Comparison of ENCODE assay signal across 8 cellular contexts in the genomic region with DNA sequence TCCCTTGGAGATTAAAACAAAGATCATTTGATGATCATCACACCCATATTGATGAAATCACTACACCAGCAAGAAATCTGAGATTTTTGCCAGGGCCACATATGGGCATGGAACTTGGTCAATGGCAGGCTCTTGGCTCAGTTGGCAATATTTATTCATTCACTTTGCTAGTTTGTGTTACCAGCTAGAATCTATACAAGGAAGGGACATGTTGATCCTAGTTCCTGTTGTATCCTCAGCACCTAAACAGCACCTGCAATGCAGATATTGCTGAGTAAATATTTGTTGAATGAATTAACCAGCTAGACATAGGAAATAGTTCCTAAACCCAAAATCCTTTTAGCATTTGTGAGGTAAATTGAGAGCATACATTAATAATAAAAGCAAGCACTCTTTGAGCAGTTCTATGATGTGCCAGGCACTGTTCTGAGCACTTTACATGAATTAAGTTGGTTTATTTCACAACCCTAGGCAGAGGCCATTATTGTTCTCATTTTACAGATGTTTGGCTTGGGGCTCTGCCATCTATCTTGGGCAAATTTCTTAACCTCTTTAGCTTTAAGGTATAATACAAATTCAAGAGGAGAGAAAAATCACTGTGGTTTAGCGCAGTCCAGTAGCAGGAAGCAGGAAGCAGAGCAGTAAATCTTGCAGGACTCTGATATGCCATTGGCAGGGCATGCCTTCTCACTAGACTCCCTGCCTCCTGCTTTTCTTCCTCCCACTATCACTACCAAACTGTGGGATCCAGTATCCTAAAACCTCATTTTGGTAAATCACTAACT. TPM values are rescaled to one million over a fixed set of nuclear protein-coding genes. Genes with fewer than 3 reads are reported as not detected.
DNase-seq lines count a peak whose midpoint lies in the region; ATAC-seq lines count a peak whose summit lies in the region.

No MANE protein-coding gene starts in this region.

- H3K4me1 ChIP-seq in right cardiac atrium (ENCODE audit: control insufficient read depth, insufficient read depth, low read length) = peaks cover 2% of the 10 kb centered on the region

- WGBS in right cardiac atrium = 72% methylated on average over 1 of the region's 1 CpG

- H3K4me3 ChIP-seq in right cardiac atrium (ENCODE audit: low read length) = peak overlapping the region; percentile 85

- no peaks in the 10 kb centered on the region for H3K27me3 Mint-ChIP-seq in activated T-helper 2 cell treated with anti-CD3 and anti-CD28 coated beads, Interferon-gamma antibody, Interleukin-2, Interleukin-4, amounts not matched to agents 10 μg/mL and 5 μg/mL and 100 μg/mL, durations not matched to agents 14 hours and 24 hours and 36 hours (ENCODE audit: low read depth)

- peaks cover 21% of the 10 kb centered on the region for H3K36me3 Mint-ChIP-seq in activated T-helper 2 cell treated with anti-CD3 and anti-CD28 coated beads, Interferon-gamma antibody, Interleukin-2, Interleukin-4, amounts not matched to agents 10 μg/mL and 5 μg/mL and 100 μg/mL, durations not matched to agents 14 hours and 24 hours and 36 hours (ENCODE audit: low read depth)

- H3K4me1 Mint-ChIP-seq in activated T-helper 2 cell treated with anti-CD3 and anti-CD28 coated beads, Interferon-gamma antibody, Interleukin-2, Interleukin-4, amounts not matched to agents 10 μg/mL and 5 μg/mL and 100 μg/mL, durations not matched to agents 14 hours and 24 hours and 36 hours (ENCODE audit: low read depth) = peaks cover 31% of the 10 kb centered on the region

- H3K9me3 ChIP-seq in right cardiac atrium (ENCODE audit: control insufficient read depth, low read length) = no peaks in the 10 kb centered on the region

- intact Hi-C loops in right cardiac atrium (cut with DNase I) = no loop called here
- intact Hi-C loops in Right ventricle myocardium inferior (cut with DNase I) = no loop called here
- intact Hi-C loops in activated T-helper 2 cell treated with anti-CD3 and anti-CD28 coated beads, Interferon-gamma antibody, Interleukin-2, Interleukin-4, amounts not matched to agents 10 μg/mL and 5 μg/mL and 100 μg/mL, durations not matched to agents 14 hours and 24 hours and 36 hours (cut with micrococcal nuclease) = no loop called here

- no peaks in the 10 kb centered on the region for H3K9me3 Mint-ChIP-seq in activated T-helper 2 cell treated with anti-CD3 and anti-CD28 coated beads, Interferon-gamma antibody, Interleukin-2, Interleukin-4, amounts not matched to agents 10 μg/mL and 5 μg/mL and 100 μg/mL, durations not matched to agents 14 hours and 24 hours and 36 hours

- H3K27ac Mint-ChIP-seq in activated T-helper 2 cell treated with anti-CD3 and anti-CD28 coated beads, Interferon-gamma antibody, Interleukin-2, Interleukin-4, amounts not matched to agents 10 μg/mL and 5 μg/mL and 100 μg/mL, durations not matched to agents 14 hours and 24 hours and 36 hours = no peak overlapping the region

- no peak for DNase-seq in right cardiac atrium
- no peak for DNase-seq in Right ventricle myocardium inferior (ENCODE audit: missing footprints)
- DNase-seq in activated T-helper 2 cell treated with anti-CD3 and anti-CD28 coated beads, Interferon-gamma antibody, Interleukin-2, Interleukin-4, amounts not matched to agents 10 μg/mL and 5 μg/mL and 100 μg/mL, durations not matched to agents 14 hours and 24 hours and 36 hours (ENCODE audit: low spot score) = no peak
- peak; percentile 35 for DNase-seq in kidney tubule cell (ENCODE audit: low spot score)
- no peak for DNase-seq in caudate nucleus (lab: John Stamatoyannopoulos, UW)
- DNase-seq in OCI-M1 (lab: John Stamatoyannopoulos, UW) = no peak

- no peaks in the 10 kb centered on the region for H3K27me3 ChIP-seq in right cardiac atrium (ENCODE audit: control insufficient read depth, insufficient read depth)

- H3K4me3 Mint-ChIP-seq in activated T-helper 2 cell treated with anti-CD3 and anti-CD28 coated beads, Interferon-gamma antibody, Interleukin-2, Interleukin-4, amounts not matched to agents 10 μg/mL and 5 μg/mL and 100 μg/mL, durations not matched to agents 14 hours and 24 hours and 36 hours (ENCODE audit: low read depth) = peak overlapping the region; percentile 91

- no peak for ATAC-seq in right cardiac atrium
- ATAC-seq in Right ventricle myocardium inferior = no peak
- ATAC-seq in HG02884 (IDR thresholded peaks at IDR 0.05; ENCODE audit: unreplicated experiment) = no peak
- ATAC-seq in GM18511 (IDR thresholded peaks at IDR 0.05; ENCODE audit: unreplicated experiment) = no peak

- no peak overlapping the region for H3K27ac ChIP-seq in right cardiac atrium (ENCODE audit: low read length)
- H3K27ac ChIP-seq in caudate nucleus (ENCODE audit: low read depth, low read length) = no peak overlapping the region

RNA-seq across cellular contexts. Expression of a gene that starts 1.6 kb away (rescaled TPM):
- 10 to 100 TPM in 3 of 4 donors, 1 to 10 TPM in 1; 10.0 to 12.4 (median 10.8) TPM for total RNA-seq in right cardiac atrium
- polyA plus RNA-seq in right cardiac atrium = 6.5 TPM
- 11.6 TPM for total RNA-seq in Right ventricle myocardium inferior
- 10.0 and 11.0 TPM in 2 replicates for total RNA-seq in activated T-helper 2 cell treated with anti-CD3 and anti-CD28 coated beads, Interferon-gamma antibody, Interleukin-2, Interleukin-4, amounts not matched to agents 10 μg/mL and 5 μg/mL and 100 μg/mL, durations not matched to agents 14 hours and 24 hours and 36 hours

RNA-seq across cellular contexts. Expression of a gene that starts 12.6 kb away (rescaled TPM):
- total RNA-seq in right cardiac atrium (not detected), Right ventricle myocardium inferior (not detected)
- polyA plus RNA-seq in right cardiac atrium = not detected
- total RNA-seq in activated T-helper 2 cell treated with anti-CD3 and anti-CD28 coated beads, Interferon-gamma antibody, Interleukin-2, Interleukin-4, amounts not matched to agents 10 μg/mL and 5 μg/mL and 100 μg/mL, durations not matched to agents 14 hours and 24 hours and 36 hours = not detected in 2 replicates

RNA-seq across cellular contexts. Expression of a gene that starts 24.9 kb away (rescaled TPM):
- not detected for total RNA-seq in right cardiac atrium
- polyA plus RNA-seq in right cardiac atrium = not detected
- not detected for total RNA-seq in Right ventricle myocardium inferior
- not detected in 2 replicates for total RNA-seq in activated T-helper 2 cell treated with anti-CD3 and anti-CD28 coated beads, Interferon-gamma antibody, Interleukin-2, Interleukin-4, amounts not matched to agents 10 μg/mL and 5 μg/mL and 100 μg/mL, durations not matched to agents 14 hours and 24 hours and 36 hours

RNA-seq across cellular contexts. Expression of a gene that starts 30.9 kb away (rescaled TPM):
- total RNA-seq in right cardiac atrium (not detected), Right ventricle myocardium inferior (not detected)
- not detected for polyA plus RNA-seq in right cardiac atrium
- total RNA-seq in activated T-helper 2 cell treated with anti-CD3 and anti-CD28 coated beads, Interferon-gamma antibody, Interleukin-2, Interleukin-4, amounts not matched to agents 10 μg/mL and 5 μg/mL and 100 μg/mL, durations not matched to agents 14 hours and 24 hours and 36 hours = not detected in 2 replicates

RNA-seq across cellular contexts. Expression of a gene that starts 37.4 kb away (rescaled TPM):
- total RNA-seq in right cardiac atrium (under 1 TPM; 0.22 to 0.63 (median 0.24) TPM), Right ventricle myocardium inferior (1.9 TPM)
- polyA plus RNA-seq in right cardiac atrium = 0.45 TPM
- total RNA-seq in activated T-helper 2 cell treated with anti-CD3 and anti-CD28 coated beads, Interferon-gamma antibody, Interleukin-2, Interleukin-4, amounts not matched to agents 10 μg/mL and 5 μg/mL and 100 μg/mL, durations not matched to agents 14 hours and 24 hours and 36 hours = not detected in 2 replicates
